ENCODE assay signal across 9 cellular contexts in the genomic region with DNA sequence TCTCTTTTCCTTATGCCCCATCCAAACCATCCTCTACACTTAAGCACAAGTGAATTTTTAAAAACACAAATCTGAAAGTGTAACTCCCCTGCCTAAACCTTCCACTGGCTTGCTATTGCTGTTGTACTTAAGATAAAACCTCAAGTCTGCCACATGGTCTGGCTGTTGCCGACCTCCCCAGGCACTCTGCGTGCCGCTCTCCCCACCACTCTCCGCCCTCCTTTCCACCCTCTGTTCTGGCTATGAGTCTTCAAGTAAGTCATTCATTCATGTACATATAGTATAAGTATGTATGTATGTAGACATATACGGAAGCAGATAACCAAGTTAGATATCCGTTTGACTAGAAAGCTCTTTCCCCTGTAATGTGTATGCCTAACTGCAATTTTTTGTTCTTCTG.
DNase-seq lines count a peak whose midpoint lies in the region; ATAC-seq and TF ChIP-seq lines count a peak whose summit lies in the region.
"Had no signal": no experiment of that assay in that cellular context is flagged by ENCODE, and none has a peak within 500 bp of the region (broad histone marks: within the 10 kb centered on the region; RNA-seq: fewer than 3 reads in every experiment).

No MANE protein-coding gene starts in this region.

- peak overlapping the region; percentile 91 for H3K27ac Mint-ChIP-seq in stimulated activated effector memory CD8-positive, alpha-beta T cell treated with anti-CD3 and anti-CD28 coated beads, Interleukin-12 subunit alpha, Interleukin-12 subunit beta, amount 100 ng/mL, for 72 hours
- H3K27ac Mint-ChIP-seq: endodermal cell had no signal

- no peaks in the 10 kb centered on the region for H3K9me3 Mint-ChIP-seq in stimulated activated effector memory CD8-positive, alpha-beta T cell treated with anti-CD3 and anti-CD28 coated beads, Interleukin-12 subunit alpha, Interleukin-12 subunit beta, amount 100 ng/mL, for 72 hours

- H3K4me3 Mint-ChIP-seq in stimulated activated effector memory CD8-positive, alpha-beta T cell treated with anti-CD3 and anti-CD28 coated beads, Interleukin-12 subunit alpha, Interleukin-12 subunit beta, amount 100 ng/mL, for 72 hours = peak overlapping the region; percentile 8
- H3K4me3 Mint-ChIP-seq: endodermal cell had no signal

- H3K4me2 ChIP-seq in PC-9 = no peak overlapping the region

- intact Hi-C loops in PC-9 (cut with micrococcal nuclease; ENCODE audit: unreplicated experiment) = no loop called here

- peaks cover 48% of the 10 kb centered on the region for H3K4me1 ChIP-seq in PC-9 (replicated peaks; ENCODE audit: insufficient read depth)

- ATAC-seq in GM21423 (IDR thresholded peaks at IDR 0.05; ENCODE audit: unreplicated experiment) (peak; percentile 68), omental fat pad (ENCODE audit: low FRiP score) (no peak), GM18868 (IDR thresholded peaks at IDR 0.05; ENCODE audit: unreplicated experiment) (no peak)
- ATAC-seq in stimulated activated effector memory CD8-positive, alpha-beta T cell treated with anti-CD3 and anti-CD28 coated beads, Interleukin-12 subunit alpha, Interleukin-12 subunit beta, amount 100 ng/mL, for 72 hours = peak; percentile 97

- DNase-seq in PC-9 = no peak
- peak; percentile 40 for DNase-seq in activated naive CD8-positive, alpha-beta T cell treated with anti-CD3 and anti-CD28 coated beads, Interleukin-2, amount 50 U/mL, for 16 hours (ENCODE audit: low read depth, low spot score)
- peak; percentile 34 to 78 for DNase-seq in stimulated activated effector memory CD8-positive, alpha-beta T cell treated with anti-CD3 and anti-CD28 coated beads, Interleukin-12 subunit alpha, Interleukin-12 subunit beta, amount 100 ng/mL, for 72 hours (ENCODE audit: low spot score in 2 of 2)
- DNase-seq in omental fat pad (ENCODE audit: low spot score) = no peak
- no peak for DNase-seq in SW 1271 (lab: John Stamatoyannopoulos, UW)
- DNase-seq: endodermal cell, nucleus accumbens had no signal

- H3K4me1 Mint-ChIP-seq in stimulated activated effector memory CD8-positive, alpha-beta T cell treated with anti-CD3 and anti-CD28 coated beads, Interleukin-12 subunit alpha, Interleukin-12 subunit beta, amount 100 ng/mL, for 72 hours = peaks cover 54% of the 10 kb centered on the region

- no peaks in the 10 kb centered on the region for H3K36me3 Mint-ChIP-seq in stimulated activated effector memory CD8-positive, alpha-beta T cell treated with anti-CD3 and anti-CD28 coated beads, Interleukin-12 subunit alpha, Interleukin-12 subunit beta, amount 100 ng/mL, for 72 hours

- H3K9me2 ChIP-seq in PC-9 (ENCODE audit: insufficient read depth) = no peaks in the 10 kb centered on the region

- H3F3A ChIP-seq in PC-9 (ENCODE audit: insufficient read depth, low read depth) = peaks cover 27% of the 10 kb centered on the region

- no peak overlapping the region for H3K4me3 ChIP-seq in PC-9

- no peak overlapping the region for H2AFZ ChIP-seq in PC-9

- H3K9me3 ChIP-seq in PC-9 (ENCODE audit: insufficient read depth, low read depth) = no peaks in the 10 kb centered on the region

- peak overlapping the region; percentile 90 for H3K27ac ChIP-seq in PC-9

- no peaks in the 10 kb centered on the region for H3K36me3 ChIP-seq in PC-9 (ENCODE audit: low read depth)

- POLR2A ChIA-PET in PC-9 (lab: Charles Lee; ENCODE audit: unreplicated experiment) = no interaction called here

- H4K20me1 ChIP-seq in PC-9 (ENCODE audit: insufficient read depth) = no peaks in the 10 kb centered on the region

- BruUV-seq in PC-9 (replicated peaks; lab: Mats Ljungman, UMichigan) = no TSS peak

- CTCF ChIA-PET in PC-9 (lab: Charles Lee) = no interaction called here

- no peak for TF ChIP-seq CTCF in PC-9 (conservative IDR thresholded peaks at IDR 0.05)
- no peak for TF ChIP-seq CTCF in omental fat pad (IDR thresholded peaks at IDR 0.05)

- H3K27me3 ChIP-seq in PC-9 (ENCODE audit: insufficient read depth, low read depth) = no peaks in the 10 kb centered on the region

- H3K79me2 ChIP-seq in PC-9 (ENCODE audit: low read depth) = no peaks in the 10 kb centered on the region

Comparison
In these comparisons a context has a peak if more than half of its experiments do, and no peak if none do; other contexts are left out.
1. ATAC-seq: peak in GM21423 (single experiment) and stimulated activated effector memory CD8-positive, alpha-beta T cell treated with anti-CD3 and anti-CD28 coated beads, Interleukin-12 subunit alpha, Interleukin-12 subunit beta, amount 100 ng/mL, for 72 hours (single experiment); none in omental fat pad (single experiment) and GM18868 (single experiment).
2. DNase-seq: peak in activated naive CD8-positive, alpha-beta T cell treated with anti-CD3 and anti-CD28 coated beads, Interleukin-2, amount 50 U/mL, for 16 hours (single experiment) and stimulated activated effector memory CD8-positive, alpha-beta T cell treated with anti-CD3 and anti-CD28 coated beads, Interleukin-12 subunit alpha, Interleukin-12 subunit beta, amount 100 ng/mL, for 72 hours (2 of 2); none in PC-9 (0 of 2), omental fat pad (single experiment) and SW 1271 (0 of 2).